Comparison of ENCODE assay signal across 28 cellular contexts in the genomic region with DNA sequence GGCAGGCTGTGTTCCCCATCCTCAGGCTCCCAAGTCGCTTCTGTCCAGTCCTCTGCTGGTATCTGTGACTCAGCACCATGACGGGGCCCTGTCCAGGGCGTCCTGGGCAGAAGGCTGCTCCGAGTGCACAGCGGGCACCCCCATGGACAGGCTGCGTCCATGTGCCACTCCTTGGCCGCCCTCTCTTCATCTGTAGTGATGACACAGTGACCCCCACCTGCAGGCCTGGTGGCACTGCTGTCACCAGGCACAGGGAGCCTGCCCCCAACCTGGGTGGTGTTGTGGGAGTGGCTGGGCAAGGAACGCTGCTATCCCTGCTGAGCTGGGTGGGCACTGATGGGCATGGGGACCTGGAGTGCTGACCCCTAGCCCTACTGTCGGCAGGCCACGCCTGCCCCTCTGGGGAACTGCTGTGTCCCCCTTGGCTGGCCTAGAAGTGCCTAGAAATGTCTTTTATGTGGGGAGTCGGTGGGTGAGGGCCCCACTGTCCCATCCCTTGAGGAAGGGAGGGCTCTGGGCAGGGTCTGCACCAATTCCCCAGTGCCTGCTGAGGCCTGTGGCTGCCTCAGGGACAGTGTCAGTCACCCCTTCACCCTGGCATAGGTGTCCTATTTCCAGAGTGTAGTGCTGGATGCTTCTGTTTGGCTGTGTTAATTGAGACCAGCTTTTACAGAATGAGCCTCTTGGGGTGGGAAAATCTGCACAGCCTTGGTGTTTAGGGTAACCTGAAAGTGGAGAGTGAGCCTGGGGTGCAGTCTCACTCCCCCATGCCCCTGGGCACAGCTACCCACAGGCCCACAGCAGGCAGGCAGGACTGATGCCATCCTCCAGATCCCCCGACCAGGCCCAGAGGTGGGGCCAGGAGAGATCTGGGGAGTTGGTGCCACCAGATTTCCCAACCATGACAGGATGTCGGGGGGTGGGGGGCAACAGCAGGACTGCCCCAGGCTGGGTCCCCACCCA.
"Had no signal": no experiment of that assay in that cellular context is flagged by ENCODE, and none has a peak within 500 bp of the region (broad histone marks: within the 10 kb centered on the region; RNA-seq: fewer than 3 reads in every experiment).

No MANE protein-coding gene starts in this region.

- H3K27ac ChIP-seq: ovary, parathyroid adenoma, psoas muscle, right lobe of liver, sigmoid colon, stomach, thoracic aorta, tibial nerve, upper lobe of left lung had no signal

- H3K9ac ChIP-seq: parathyroid adenoma had no signal

- ATAC-seq: naive thymus-derived CD8-positive, alpha-beta T cell; natural killer cell treated with Interleukin-12 subunit alpha and Interleukin-12 subunit beta and Interleukin-15 and Interleukin-18, amount 100 ng/mL, for 72 hours; psoas muscle; right cardiac atrium; right lobe of liver; stimulated activated effector memory CD8-positive, alpha-beta T cell treated with anti-CD3 and anti-CD28 coated beads, Interleukin-12 subunit alpha, Interleukin-12 subunit beta, amount 100 ng/mL, for 72 hours; stimulated activated naive B cell treated with anti-CD40 and anti-IgM and Interleukin-4, amounts not matched to agents 10 μg/mL and 1 μg/mL and 100 μg/mL, for 72 hours had no signal

- H3K27me3 ChIP-seq: ovary, right lobe of liver, thyroid gland, upper lobe of left lung had no signal

- H3K4me3 ChIP-seq: ovary, psoas muscle, right lobe of liver, sigmoid colon, stomach, thoracic aorta, thyroid gland, tibial nerve, upper lobe of left lung had no signal

- H3K4me1 ChIP-seq: parathyroid adenoma had no signal

- FAIRE-seq: small intestine had no signal

- H3K9me3 Mint-ChIP-seq: naive thymus-derived CD8-positive, alpha-beta T cell; natural killer cell treated with Interleukin-12 subunit alpha and Interleukin-12 subunit beta and Interleukin-15 and Interleukin-18, amount 100 ng/mL, for 72 hours; nephron progenitor cell; neural crest cell; stimulated activated effector memory CD8-positive, alpha-beta T cell treated with anti-CD3 and anti-CD28 coated beads, Interleukin-12 subunit alpha, Interleukin-12 subunit beta, amount 100 ng/mL, for 72 hours; stimulated activated naive B cell treated with anti-CD40 and anti-IgM and Interleukin-4, amounts not matched to agents 10 μg/mL and 1 μg/mL and 100 μg/mL, for 72 hours; stimulated activated naive CD8-positive, alpha-beta T cell treated with anti-CD3 and anti-CD28 coated beads, Interleukin-15, Interleukin-2, amounts not matched to agents 100 ng/mL and 50 ng/mL, for 24 hours had no signal

- H2AFZ ChIP-seq: parathyroid adenoma had no signal

- H3K27ac Mint-ChIP-seq: naive thymus-derived CD8-positive, alpha-beta T cell; natural killer cell treated with Interleukin-12 subunit alpha and Interleukin-12 subunit beta and Interleukin-15 and Interleukin-18, amount 100 ng/mL, for 72 hours; nephron progenitor cell; progenitor cell of endocrine pancreas; stimulated activated naive B cell treated with anti-CD40 and anti-IgM and Interleukin-4, amounts not matched to agents 10 μg/mL and 1 μg/mL and 100 μg/mL, for 72 hours; stimulated activated naive CD8-positive, alpha-beta T cell treated with anti-CD3 and anti-CD28 coated beads, Interleukin-15, Interleukin-2, amounts not matched to agents 100 ng/mL and 50 ng/mL, for 24 hours had no signal

- H3K9me3 ChIP-seq: ovary, psoas muscle, right lobe of liver, sigmoid colon, stomach, thoracic aorta, thyroid gland, tibial nerve, upper lobe of left lung had no signal

- H3K4me3 Mint-ChIP-seq: naive thymus-derived CD8-positive, alpha-beta T cell; natural killer cell treated with Interleukin-12 subunit alpha and Interleukin-12 subunit beta and Interleukin-15 and Interleukin-18, amount 100 ng/mL, for 72 hours; neural crest cell; stimulated activated effector memory CD8-positive, alpha-beta T cell treated with anti-CD3 and anti-CD28 coated beads, Interleukin-12 subunit alpha, Interleukin-12 subunit beta, amount 100 ng/mL, for 72 hours; stimulated activated naive B cell treated with anti-CD40 and anti-IgM and Interleukin-4, amounts not matched to agents 10 μg/mL and 1 μg/mL and 100 μg/mL, for 72 hours; stimulated activated naive CD8-positive, alpha-beta T cell treated with anti-CD3 and anti-CD28 coated beads, Interleukin-15, Interleukin-2, amounts not matched to agents 100 ng/mL and 50 ng/mL, for 24 hours had no signal

- H3K27me3 Mint-ChIP-seq: naive thymus-derived CD8-positive, alpha-beta T cell; natural killer cell treated with Interleukin-12 subunit alpha and Interleukin-12 subunit beta and Interleukin-15 and Interleukin-18, amount 100 ng/mL, for 72 hours; stimulated activated naive B cell treated with anti-CD40 and anti-IgM and Interleukin-4, amounts not matched to agents 10 μg/mL and 1 μg/mL and 100 μg/mL, for 72 hours; stimulated activated naive CD8-positive, alpha-beta T cell treated with anti-CD3 and anti-CD28 coated beads, Interleukin-15, Interleukin-2, amounts not matched to agents 100 ng/mL and 50 ng/mL, for 24 hours had no signal

- H3K79me2 ChIP-seq: parathyroid adenoma had no signal

- DNase-seq: naive thymus-derived CD8-positive, alpha-beta T cell; nephron progenitor cell; occipital lobe; ovary; posterior cingulate gyrus; psoas muscle; right cardiac atrium; right lobe of liver; sigmoid colon; small intestine; stimulated activated CD4-positive, alpha-beta T cell treated with anti-CD3 and anti-CD28 coated beads, Interleukin-15, amount 100 ng/mL, for 24 hours; stimulated activated CD4-positive, alpha-beta T cell treated with anti-CD3 and anti-CD28 coated beads, Interleukin-2, amount 100 ng/mL, for 24 hours; stimulated activated CD4-positive, alpha-beta T cell treated with anti-CD3 and anti-CD28 coated beads, Interleukin-2, amount 100 ng/mL, for 48 hours; stimulated activated CD4-positive, alpha-beta T cell treated with anti-CD3 and anti-CD28 coated beads, Interleukin-4, amount 100 ng/mL, for 24 hours; stimulated activated naive B cell treated with anti-CD40 and anti-IgM and Interleukin-4, amounts not matched to agents 10 μg/mL and 1 μg/mL and 100 μg/mL, for 72 hours; stimulated activated naive CD4-positive, alpha-beta T cell treated with Interleukin-2 at 50 U/mL for 16 hours; stomach; trophoblast cell had no signal

- H3K36me3 ChIP-seq: ovary, right lobe of liver, sigmoid colon, stomach, thoracic aorta, thyroid gland, tibial nerve, upper lobe of left lung had no signal

- H3K36me3 Mint-ChIP-seq: naive thymus-derived CD8-positive, alpha-beta T cell; natural killer cell treated with Interleukin-12 subunit alpha and Interleukin-12 subunit beta and Interleukin-15 and Interleukin-18, amount 100 ng/mL, for 72 hours; stimulated activated naive B cell treated with anti-CD40 and anti-IgM and Interleukin-4, amounts not matched to agents 10 μg/mL and 1 μg/mL and 100 μg/mL, for 72 hours had no signal
